ENCODE assay signal across 24 cellular contexts in the genomic region with DNA sequence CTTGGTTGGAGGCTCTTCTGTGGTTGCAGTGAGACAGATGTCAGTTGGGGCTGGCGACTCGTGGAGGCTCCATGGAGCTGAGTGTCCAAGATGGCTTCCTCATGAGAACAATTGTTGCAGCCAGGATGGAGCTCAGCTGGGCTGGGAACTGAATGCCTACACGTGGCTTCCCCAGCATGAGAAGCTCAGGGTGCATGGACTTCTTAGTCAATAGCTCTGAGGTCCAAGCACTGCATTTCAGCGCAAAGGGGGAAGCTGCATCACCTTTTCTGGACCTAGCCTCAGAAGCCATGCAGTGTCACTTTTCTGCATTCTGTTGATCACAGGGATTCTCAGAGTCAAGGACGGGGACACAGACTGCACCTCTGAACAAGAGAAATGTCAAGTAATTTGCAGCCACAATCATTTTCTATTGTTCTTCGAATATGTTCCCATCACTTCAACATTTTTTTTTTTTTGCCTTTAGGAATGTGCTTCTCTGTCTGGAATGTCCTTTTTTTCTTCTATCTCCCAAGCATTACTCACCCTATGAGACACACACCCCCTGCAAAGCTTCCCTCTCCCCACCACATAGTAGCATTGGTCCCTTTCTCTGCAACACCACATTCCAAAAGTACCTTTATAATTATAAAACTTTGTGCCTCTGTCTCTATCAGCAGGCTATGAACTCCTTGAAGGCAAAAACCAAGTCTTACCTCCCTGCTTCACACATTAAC. TPM values are rescaled to one million over a fixed set of nuclear protein-coding genes. Genes with fewer than 3 reads are reported as not detected.
DNase-seq lines count a peak whose midpoint lies in the region; ATAC-seq and TF ChIP-seq lines count a peak whose summit lies in the region.
"Had no signal": no experiment of that assay in that cellular context is flagged by ENCODE, and none has a peak within 500 bp of the region (broad histone marks: within the 10 kb centered on the region; RNA-seq: fewer than 3 reads in every experiment).

No MANE protein-coding gene starts in this region.

- H3K27ac Mint-ChIP-seq in Caco-2 (ENCODE audit: unreplicated experiment) (peak overlapping the region; percentile 78), chondrocyte (ENCODE audit: unreplicated experiment) (peak overlapping the region; percentile 18)
- H3K27ac Mint-ChIP-seq: activated naive CD4-positive, alpha-beta T cell treated with anti-CD3 and anti-CD28 coated beads, Interleukin-2, amount 50 U/mL, for 72 hours; endodermal cell; naive thymus-derived CD4-positive, alpha-beta T cell had no signal

- H3K36me3 Mint-ChIP-seq in Caco-2 (ENCODE audit: insufficient read depth, unreplicated experiment) (peaks cover 12% of the 10 kb centered on the region), chondrocyte (ENCODE audit: low read depth) (no peaks in the 10 kb centered on the region)
- H3K36me3 Mint-ChIP-seq: activated naive CD4-positive, alpha-beta T cell treated with anti-CD3 and anti-CD28 coated beads, Interleukin-2, amount 50 U/mL, for 72 hours; naive thymus-derived CD4-positive, alpha-beta T cell had no signal

- H2BK5ac ChIP-seq in neuronal stem cell (ENCODE audit: low read length): no peak overlapping the region

- H2AFZ ChIP-seq in neuronal stem cell (ENCODE audit: low read length): no peak overlapping the region

- CTCF ChIA-PET in Caco-2 (lab: Charles Lee): interaction anchor here (0.7 to 1.0 kb wide), 2 partner anchors 12 to 510 kb away, joined by 3 read pairs; no protein-coding TSS in a partner anchor

- no peak overlapping the region for H3K4ac ChIP-seq in neuronal stem cell (ENCODE audit: low read length)

- no peak overlapping the region for H2BK12ac ChIP-seq in neuronal stem cell (ENCODE audit: low read length)

- H3K4me3 ChIP-seq in Caco-2 (ENCODE audit: low read depth, low read length) (no peak overlapping the region), neuronal stem cell (ENCODE audit: low read length in 2 of 2) (no peak overlapping the region)
- H3K4me3 ChIP-seq: gastrocnemius medialis, lower lobe of right lung, prostate gland, upper lobe of right lung had no signal

- H3K23ac ChIP-seq in neuronal stem cell (ENCODE audit: low read depth, low read length, poor library complexity): no peak overlapping the region

- H3K27me3 ChIP-seq in Caco-2 (replicated peaks; ENCODE audit: control insufficient read depth, insufficient read depth, low read length) (no peaks in the 10 kb centered on the region), neuronal stem cell (ENCODE audit: control insufficient read depth in 3 of 3, insufficient read depth in 3 of 3, low read depth in 1 of 3, low read length in 3 of 3) (no peaks in the 10 kb centered on the region)
- H3K27me3 ChIP-seq: gastrocnemius medialis had no signal

- H4K8ac ChIP-seq in neuronal stem cell (ENCODE audit: low read depth, low read length): no peak overlapping the region

- TF ChIP-seq CTCF in Caco-2 (IDR thresholded peaks at IDR 0.05; ENCODE audit: insufficient read depth in 1 of 2, low read depth in 1 of 2, low read length in 1 of 2, severe bottlenecking in 1 of 2, unreplicated experiment in 1 of 2): no peak
- no peak for TF ChIP-seq CTCF in chondrocyte (IDR thresholded peaks at IDR 0.05)

- H3K4me1 Mint-ChIP-seq in Caco-2 (ENCODE audit: low read depth, unreplicated experiment): peaks cover 55% of the 10 kb centered on the region
- H3K4me1 Mint-ChIP-seq in chondrocyte (ENCODE audit: low read depth): peaks cover 9% of the 10 kb centered on the region
- H3K4me1 Mint-ChIP-seq: central memory CD8-positive, alpha-beta T cell; naive thymus-derived CD4-positive, alpha-beta T cell had no signal

- no peak overlapping the region for H3K4me2 ChIP-seq in neuronal stem cell (ENCODE audit: insufficient read depth, low read length, poor library complexity, severe bottlenecking)

- no peaks in the 10 kb centered on the region for H3K79me1 ChIP-seq in neuronal stem cell (ENCODE audit: low read depth, low read length)

- POLR2A ChIA-PET in Caco-2 (lab: Charles Lee): interaction anchor here (0.6 kb wide), 1 partner anchor 136 kb away, joined by 3 read pairs; no protein-coding TSS in a partner anchor

- H3K27ac ChIP-seq in neuronal stem cell (replicated peaks; ENCODE audit: low read length): no peak overlapping the region
- H3K27ac ChIP-seq: gastrocnemius medialis, lower lobe of right lung, prostate gland, upper lobe of right lung had no signal

- peak overlapping the region; percentile 5 for H3K18ac ChIP-seq in neuronal stem cell (ENCODE audit: low read length)

- no peak overlapping the region for H2AK5ac ChIP-seq in neuronal stem cell (ENCODE audit: low read depth, low read length)

- no CpG with 5 or more reads among the region's 6 CpGs for whole genome bisulfite sequencing in neuronal stem cell (ENCODE audit: extremely low coverage in 2 of 2, insufficient read length in 2 of 2, insufficient replicate concordance in 1 of 2), 2 donors

- BruUV-seq in Caco-2 (replicated peaks; lab: Mats Ljungman, UMichigan): no TSS peak

- H3K27me3 Mint-ChIP-seq in Caco-2 (ENCODE audit: insufficient read depth, unreplicated experiment): no peaks in the 10 kb centered on the region
- H3K27me3 Mint-ChIP-seq in chondrocyte (ENCODE audit: low read depth): no peaks in the 10 kb centered on the region

- no peak overlapping the region for H2BK15ac ChIP-seq in neuronal stem cell (ENCODE audit: low read length)

- no peak for ATAC-seq in HG03280 (IDR thresholded peaks at IDR 0.05; ENCODE audit: unreplicated experiment)
- ATAC-seq: activated naive CD4-positive, alpha-beta T cell treated with anti-CD3 and anti-CD28 coated beads, Interleukin-2, amount 50 U/mL, for 72 hours; activated T-cell treated with anti-CD3 and anti-CD28 coated beads, Interleukin-2, amount 50 U/mL, for 4 hours; gastrocnemius medialis; lower lobe of right lung; naive thymus-derived CD4-positive, alpha-beta T cell; stimulated activated naive CD8-positive, alpha-beta T cell treated with anti-CD3 and anti-CD28 coated beads, Interleukin-15, Interleukin-2, amounts not matched to agents 100 U/mL and 50 U/mL, for 24 hours; upper lobe of right lung had no signal

- no peak overlapping the region for H4K91ac ChIP-seq in neuronal stem cell (ENCODE audit: low read depth, low read length, poor library complexity)

- peaks cover 8% of the 10 kb centered on the region for H3K9me3 Mint-ChIP-seq in Caco-2 (ENCODE audit: unreplicated experiment)
- H3K9me3 Mint-ChIP-seq in chondrocyte (ENCODE audit: low read depth): no peaks in the 10 kb centered on the region
- H3K9me3 Mint-ChIP-seq: activated naive CD4-positive, alpha-beta T cell treated with anti-CD3 and anti-CD28 coated beads, Interleukin-2, amount 50 U/mL, for 72 hours; activated T-cell treated with anti-CD3 and anti-CD28 coated beads, Interleukin-2, amount 50 U/mL, for 4 hours; central memory CD8-positive, alpha-beta T cell; endodermal cell; naive thymus-derived CD4-positive, alpha-beta T cell had no signal

- peaks cover 71% of the 10 kb centered on the region for H3K4me1 ChIP-seq in Caco-2
- peaks cover 0 to 5% of the 10 kb centered on the region in 2 donors for H3K4me1 ChIP-seq in neuronal stem cell (ENCODE audit: control insufficient read depth in 2 of 2, insufficient read depth in 1 of 2, low read depth in 1 of 2, low read length in 2 of 2)
- H3K4me1 ChIP-seq: gastrocnemius medialis, lower lobe of right lung, prostate gland, upper lobe of right lung had no signal

- H3K9me3 ChIP-seq in Caco-2 (no peaks in the 10 kb centered on the region), neuronal stem cell (replicated peaks in 1 of 2; ENCODE audit: control insufficient read depth in 2 of 2, insufficient read depth in 1 of 2, low read depth in 1 of 2, low read length in 2 of 2) (no peaks in the 10 kb centered on the region)
- H3K9me3 ChIP-seq: gastrocnemius medialis, lower lobe of right lung, prostate gland, upper lobe of right lung had no signal

- H3K36me3 ChIP-seq in Caco-2 (ENCODE audit: control insufficient read depth, insufficient read depth, low read length) (no peaks in the 10 kb centered on the region), neuronal stem cell (replicated peaks in 1 of 2; ENCODE audit: control insufficient read depth in 2 of 2, insufficient read depth in 2 of 2, low read length in 2 of 2) (no peaks in the 10 kb centered on the region)
- H3K36me3 ChIP-seq: gastrocnemius medialis, lower lobe of right lung, prostate gland, upper lobe of right lung had no signal

- H2BK120ac ChIP-seq in neuronal stem cell (ENCODE audit: low read depth, low read length): no peak overlapping the region

- DNase-seq in Caco-2 (peak in 1 of 2 experiments; percentile 40), NCI-H226 (peak; percentile 78), chondrocyte (ENCODE audit: low spot score) (no peak), neuronal stem cell (ENCODE audit: low spot score) (no peak), DMS53 (lab: John Stamatoyannopoulos, UW) (no peak), SHP77 treated with DMSO at 0.1 percent for 48 hours (lab: John Stamatoyannopoulos, UW) (no peak)
- DNase-seq in activated naive CD4-positive, alpha-beta T cell treated with Interleukin-2 at 50 U/mL for 16 hours: no peak
- DNase-seq: activated CD4-positive, alpha-beta T cell treated with anti-CD3 and anti-CD28 coated beads, Interleukin-2, amount 50 U/mL, for 48 hours; activated T-cell treated with anti-CD3 and anti-CD28 coated beads, Interleukin-2, amount 50 U/mL, for 4 hours; endodermal cell; gastrocnemius medialis; KBM-7; lower lobe of right lung; naive thymus-derived CD4-positive, alpha-beta T cell; NCI-H1048; NCI-H526 treated with DMSO at 0.1 percent for 48 hours; stimulated activated CD4-positive, alpha-beta T cell treated with anti-CD3 and anti-CD28 coated beads, Interleukin-15, amount 100 ng/mL, for 24 hours; stimulated activated naive CD8-positive, alpha-beta T cell treated with anti-CD3 and anti-CD28 coated beads, Interleukin-15, Interleukin-2, amounts not matched to agents 100 U/mL and 50 U/mL, for 24 hours; upper lobe of right lung had no signal

- intact Hi-C loops in Caco-2 (cut with micrococcal nuclease; ENCODE audit: unreplicated experiment): loop anchor here (5.0 kb wide), 1 partner anchor 315 kb away; no protein-coding TSS in a partner anchor

- no peak overlapping the region for H3K14ac ChIP-seq in neuronal stem cell (ENCODE audit: low read length)

- peak overlapping the region; percentile 53 for H3K4me3 Mint-ChIP-seq in Caco-2 (ENCODE audit: unreplicated experiment)
- no peak overlapping the region for H3K4me3 Mint-ChIP-seq in chondrocyte (ENCODE audit: unreplicated experiment)
- H3K4me3 Mint-ChIP-seq: activated T-cell treated with anti-CD3 and anti-CD28 coated beads, Interleukin-2, amount 50 U/mL, for 4 hours; central memory CD8-positive, alpha-beta T cell; endodermal cell; naive thymus-derived CD4-positive, alpha-beta T cell had no signal

- no peak overlapping the region for H3K9ac ChIP-seq in neuronal stem cell (ENCODE audit: low read depth, low read length, poor library complexity)

RNA-seq across cellular contexts. Expression of gene STK32A, which starts 57.5 kb away (rescaled TPM):
- total RNA-seq in Caco-2 (2022) (0.16 and 0.32 TPM in 2 replicates), chondrocyte (0.12 to 0.31 TPM in 2 of 3 replicates, not detected in the other)
- polyA plus RNA-seq in neuronal stem cell (2013, experiment 1 of 2): 1.8 TPM
- polyA plus RNA-seq in neuronal stem cell (2013, experiment 2 of 2): 1.9 TPM
- total RNA-seq: activated naive CD4-positive, alpha-beta T cell treated with anti-CD3 and anti-CD28 coated beads, Interleukin-2, amount 50 U/mL, for 72 hours; activated T-cell treated with anti-CD3 and anti-CD28 coated beads, Interleukin-2, amount 50 U/mL, for 4 hours; naive thymus-derived CD4-positive, alpha-beta T cell; OCI-LY7 had no signal
- polyA plus RNA-seq: naive thymus-derived CD4-positive, alpha-beta T cell had no signal
